Comparison of ENCODE assay signal across 10 cellular contexts in genomic region chr19:46321653-46322052, GRCh38. TPM values are rescaled to one million over a fixed set of nuclear protein-coding genes. Genes with fewer than 3 reads are reported as not detected.
"Had no signal": no experiment of that assay in that cellular context is flagged by ENCODE, and none has a peak within 500 bp of the region (broad histone marks: within the 10 kb centered on the region; RNA-seq: fewer than 3 reads in every experiment).

No MANE protein-coding gene starts in this region.

- H3K4me1 ChIP-seq: HAP-1 had no signal

- DNase-seq: H7, HFFc6 had no signal

- H3K4me3 ChIP-seq: GM23338, HAP-1 had no signal

- H3K4me1 Mint-ChIP-seq: GM23338 had no signal

- ATAC-seq: GM23338, HCT116, HepG2 had no signal

- FAIRE-seq: HepG2 had no signal

- H3K27ac ChIP-seq: HL-60 had no signal

- H3K27ac Mint-ChIP-seq: GM23338, HFFc6 had no signal

- H3K4me2 ChIP-seq: GM23338 had no signal

- H3K4me3 Mint-ChIP-seq: GM23338, HFFc6, IgD-negative memory B cell had no signal

- H2AFZ ChIP-seq: GM23338 had no signal

- H3K9me3 ChIP-seq: HAP-1 had no signal

- H3K36me3 ChIP-seq: HAP-1 had no signal

RNA-seq across cellular contexts. Expression of gene HIF3A, which starts 24.8 kb away (rescaled TPM):
- total RNA-seq: H4, HT1080 had no signal
- polyA plus RNA-seq: IgD-negative memory B cell had no signal
